Comparison of ENCODE assay signal across 20 cellular contexts in the genomic region with DNA sequence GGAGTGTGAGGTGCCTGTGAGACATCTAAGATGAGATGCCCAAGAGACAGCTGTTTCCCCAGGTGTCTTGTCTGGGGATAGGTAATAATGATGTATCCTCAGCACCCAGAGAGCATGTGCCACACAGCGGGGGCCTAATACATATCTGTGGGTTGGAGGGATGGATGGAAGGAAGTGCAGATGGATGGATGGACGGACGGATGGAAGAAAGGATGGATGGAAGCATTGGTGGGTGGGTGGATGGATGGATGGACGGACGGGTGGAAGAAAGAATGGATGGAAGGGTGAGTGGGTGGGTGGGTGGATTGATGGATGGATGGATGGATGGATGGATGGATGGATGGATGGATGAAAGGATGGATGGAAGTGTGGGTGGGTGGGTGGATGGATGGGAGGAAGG.
"Had no signal": no experiment of that assay in that cellular context is flagged by ENCODE, and none has a peak within 500 bp of the region (broad histone marks: within the 10 kb centered on the region; RNA-seq: fewer than 3 reads in every experiment).

No MANE protein-coding gene starts in this region.

- H3K36me3 ChIP-seq: MG63, SJCRH30 had no signal

- DNase-seq: IMR-90, KG1, MG63, NCI-H1092, NCI-H1105 treated with DMSO at 0.1 percent for 48 hours, NCI-H1417 treated with DMSO at 0.1 percent for 48 hours, NCI-H146, NCI-H1694 treated with DMSO at 0.1 percent for 48 hours, NCI-H1930, NCI-H2081, NCI-H2107, NCI-H2227 treated with DMSO at 0.1 percent for 48 hours, NCI-H524, NCI-H526 treated with DMSO at 0.1 percent for 48 hours, NCI-H748 treated with DMSO at 0.1 percent for 48 hours, SHP77, SJCRH30 had no signal

- H3K4me3 ChIP-seq: MG63, SJCRH30 had no signal

- ATAC-seq: HepG2, SK-N-SH treated with all-trans-retinoic acid at 6 μM for 48 hours had no signal

- H3K27ac ChIP-seq: RWPE1, SJCRH30 had no signal

- H3K27me3 ChIP-seq: MG63, SJCRH30 had no signal

- H3K9me3 ChIP-seq: MG63, SJCRH30 had no signal
